In genomic region chr3:127483902-127484591, GRCh38 we compare ENCODE assay signal across 10 cellular contexts.
DNase-seq lines count a peak whose midpoint lies in the region; ATAC-seq and TF ChIP-seq lines count a peak whose summit lies in the region.
"Had no signal": no experiment of that assay in that cellular context is flagged by ENCODE, and none has a peak within 500 bp of the region (broad histone marks: within the 10 kb centered on the region; RNA-seq: fewer than 3 reads in every experiment).

No MANE protein-coding gene starts in this region.

- H3K4me3 Mint-ChIP-seq in CD14-positive monocyte, result peak overlapping the region in 1 of 2 donors; percentile 28
- no peak overlapping the region for H3K4me3 Mint-ChIP-seq in endodermal cell
- H3K4me3 Mint-ChIP-seq: memory B cell had no signal

- WGBS in endodermal cell (ENCODE audit: insufficient coverage in 1 of 2, insufficient read length in 1 of 2), 2 experiments, result 89 to 91% methylated on average over 12 to 18 of the region's 18 CpGs
- WGBS in thyroid gland, 2 donors, result 84% methylated on average over 16 to 18 of the region's 18 CpGs

- no peaks in the 10 kb centered on the region for H3K9me3 ChIP-seq in endodermal cell (ENCODE audit: control insufficient read depth, low read length)
- H3K9me3 ChIP-seq in thyroid gland, result no peaks in the 10 kb centered on the region

- H3K4me1 ChIP-seq in endodermal cell (ENCODE audit: control insufficient read depth, insufficient read depth, low read length) (no peaks in the 10 kb centered on the region), thyroid gland (no peaks in the 10 kb centered on the region)

- H3K4me3 ChIP-seq in endodermal cell (ENCODE audit: low read length) (no peak overlapping the region), thyroid gland (replicated peaks in 1 of 3) (no peak overlapping the region)

- no peak overlapping the region for H3K27ac ChIP-seq in endodermal cell (ENCODE audit: low read depth, low read length)
- no peak overlapping the region for H3K27ac ChIP-seq in thyroid gland

- H3K27me3 ChIP-seq in endodermal cell (ENCODE audit: control insufficient read depth, insufficient read depth, low read length, poor library complexity, severe bottlenecking) (no peaks in the 10 kb centered on the region), thyroid gland (no peaks in the 10 kb centered on the region)

- H3K9ac ChIP-seq in endodermal cell (ENCODE audit: extremely low read depth, low read length, poor library complexity, severe bottlenecking), result no peak overlapping the region

- H3K27ac Mint-ChIP-seq in CD14-positive monocyte (no peak overlapping the region), endodermal cell (no peak overlapping the region)
- H3K27ac Mint-ChIP-seq: memory B cell had no signal

- intact Hi-C loops in CD14-positive monocyte (cut with micrococcal nuclease) (no loop called here), thyroid gland (cut with DNase I) (no loop called here)

- ATAC-seq in GM19351 (IDR thresholded peaks at IDR 0.05; ENCODE audit: unreplicated experiment) (peak; percentile 92), HG03520 (IDR thresholded peaks at IDR 0.05; ENCODE audit: unreplicated experiment) (peak; percentile 72)

- in situ Hi-C loops in G401 (cut with HindIII; ENCODE audit: low sequenced_read_pairs), result no loop called here

- H3K27me3 Mint-ChIP-seq in CD14-positive monocyte (ENCODE audit: low read depth in 3 of 3), result peaks cover 11 to 34% (median 23%) of the 10 kb centered on the region in 3 donors
- H3K27me3 Mint-ChIP-seq in endodermal cell (ENCODE audit: insufficient read depth), result no peaks in the 10 kb centered on the region

- H3K36me3 ChIP-seq in endodermal cell (ENCODE audit: control insufficient read depth, insufficient read depth, low read length) (no peaks in the 10 kb centered on the region), thyroid gland (no peaks in the 10 kb centered on the region)

- no peak for TF ChIP-seq CTCF in CD14-positive monocyte (IDR thresholded peaks at IDR 0.05)
- TF ChIP-seq CTCF in endodermal cell (conservative IDR thresholded peaks at IDR 0.05), result no peak
- TF ChIP-seq CTCF in thyroid gland (IDR thresholded peaks at IDR 0.05), result no peak

- H3K4me1 Mint-ChIP-seq in CD14-positive monocyte (no peaks in the 10 kb centered on the region), endodermal cell (no peaks in the 10 kb centered on the region)
- H3K4me1 Mint-ChIP-seq: memory B cell had no signal

- no peak for TF ChIP-seq POLR2A in thyroid gland (IDR thresholded peaks at IDR 0.05)

- DNase-seq in CD14-positive monocyte (ENCODE audit: low spot score) (peak; percentile 21), endodermal cell (peak; percentile 16), thyroid gland (no peak), activated gamma-delta T cell treated with Interleukin-2 at 50 U/mL for 16 hours (no peak), G401 (ENCODE audit: low spot score) (no peak), AML-193 (lab: John Stamatoyannopoulos, UW) (no peak)
- DNase-seq: COR-L47 had no signal

- no peaks in the 10 kb centered on the region for H3K9me3 Mint-ChIP-seq in CD14-positive monocyte
- H3K9me3 Mint-ChIP-seq in endodermal cell, result no peaks in the 10 kb centered on the region
- H3K9me3 Mint-ChIP-seq: memory B cell had no signal

- H3K36me3 Mint-ChIP-seq in CD14-positive monocyte (no peaks in the 10 kb centered on the region), endodermal cell (ENCODE audit: low read depth) (no peaks in the 10 kb centered on the region)
- H3K36me3 Mint-ChIP-seq: memory B cell had no signal

Comparison
In these comparisons a context has a peak if more than half of its experiments do, and no peak if none do; other contexts are left out.
1. DNase-seq: peak in CD14-positive monocyte (single experiment) and endodermal cell (single experiment); none in thyroid gland (0 of 2), activated gamma-delta T cell treated with Interleukin-2 at 50 U/mL for 16 hours (single experiment), G401 (single experiment) and AML-193 (0 of 2).